ENCODE assay signal across 8 cellular contexts in genomic region chr9:131732636-131733340, GRCh38. TPM values are rescaled to one million over a fixed set of nuclear protein-coding genes. Genes with fewer than 3 reads are reported as not detected.
DNase-seq lines count a peak whose midpoint lies in the region; ATAC-seq, FAIRE-seq and TF ChIP-seq lines count a peak whose summit lies in the region.

No MANE protein-coding gene starts in this region.

- H2BK5ac ChIP-seq in mesenchymal stem cell (ENCODE audit: low read depth, low read length, poor library complexity, severe bottlenecking) = no peak overlapping the region

- no peak overlapping the region for H4K91ac ChIP-seq in mesenchymal stem cell (ENCODE audit: low read length)

- no peak overlapping the region for H2BK120ac ChIP-seq in mesenchymal stem cell (ENCODE audit: low read depth, low read length)

- WGBS in mesenchymal stem cell = 94% methylated on average over 12 of the region's 13 CpGs

- peaks cover 18% of the 10 kb centered on the region; the same call in 1 of the 2 replicates for H4K20me1 ChIP-seq in PC-3 (ENCODE audit: low read length)

- H3K36me3 ChIP-seq in PC-3 (ENCODE audit: low read depth, low read length) (no peaks in the 10 kb centered on the region), duodenal mucosa (ENCODE audit: control insufficient read depth in 1 of 2, insufficient read depth in 2 of 2, low read length in 2 of 2) (no peaks in the 10 kb centered on the region), mesenchymal stem cell (ENCODE audit: control insufficient read depth in 1 of 2, insufficient read depth in 2 of 2, low read depth in 1 of 2, low read length in 2 of 2) (peaks cover 0 to 4% of the 10 kb centered on the region in 2 experiments)

- ATAC-seq in PC-3 (no peak), GM21447 (IDR thresholded peaks at IDR 0.05; ENCODE audit: unreplicated experiment) (no peak)

- H3K27ac ChIP-seq in PC-3 (ENCODE audit: low read length) (peak overlapping the region; percentile 61), duodenal mucosa (ENCODE audit: low read depth, low read length) (peak overlapping the region; percentile 15), skin epidermis (peak overlapping the region in 20 of 21 experiments; percentile 34 to 90 (median 70)), mesenchymal stem cell (ENCODE audit: low read length, poor library complexity, severe bottlenecking) (no peak overlapping the region)

- POLR2A ChIA-PET in PC-3 (lab: Charles Lee; ENCODE audit: unreplicated experiment) = no interaction called here

- no peaks in the 10 kb centered on the region for H3K9me2 ChIP-seq in PC-3 (replicated peaks; ENCODE audit: low read length)

- peaks cover 13% of the 10 kb centered on the region for H3F3A ChIP-seq in PC-3 (ENCODE audit: low read length, unreplicated experiment)

- H3K4me2 ChIP-seq in PC-3 (ENCODE audit: low read length) (peak overlapping the region; percentile 56), mesenchymal stem cell (ENCODE audit: low read length, poor library complexity, severe bottlenecking) (no peak overlapping the region)

- DNase-seq in GM19239 (ENCODE audit: insufficient read length, low spot score) = no peak
- no peak for DNase-seq in PC-3
- no peak for DNase-seq in NCI-H1092 (lab: John Stamatoyannopoulos, UW)
- no peak for DNase-seq in AG20443 (ENCODE audit: low spot score)
- DNase-seq in mesenchymal stem cell = no peak

- no peak for TF ChIP-seq CTCF in PC-3 (conservative IDR thresholded peaks at IDR 0.05; ENCODE audit: low read depth, low read length)

- intact Hi-C loops in PC-3 (cut with micrococcal nuclease) = loop anchor here (1.0 to 5.0 kb wide), 2 partner anchors 54 to 75 kb away; no protein-coding TSS in a partner anchor

- no peak overlapping the region for H2BK15ac ChIP-seq in mesenchymal stem cell (ENCODE audit: low read depth, poor library complexity, severe bottlenecking)

- H2BK12ac ChIP-seq in mesenchymal stem cell (ENCODE audit: low read length in 2 of 2) = no peak overlapping the region

- CTCF ChIA-PET in PC-3 (lab: Charles Lee) = no interaction called here

- H3K27me3 ChIP-seq in PC-3 (ENCODE audit: low read length) (no peaks in the 10 kb centered on the region), duodenal mucosa (ENCODE audit: control insufficient read depth in 1 of 2, insufficient read depth in 2 of 2, low read length in 2 of 2) (no peaks in the 10 kb centered on the region), mesenchymal stem cell (ENCODE audit: control insufficient read depth in 1 of 2, insufficient read depth in 1 of 2, low read length in 2 of 2) (no peaks in the 10 kb centered on the region)

- BruUV-seq in PC-3 (replicated peaks; lab: Mats Ljungman, UMichigan) = no TSS peak

- H3K4me3 ChIP-seq in PC-3 (ENCODE audit: low read length) (no peak overlapping the region), duodenal mucosa (ENCODE audit: low read depth in 1 of 2, low read length in 2 of 2) (peak overlapping the region in 1 of 2 donors; percentile 35), skin epidermis (peak overlapping the region in 1 of 7 experiments; percentile 2), mesenchymal stem cell (ENCODE audit: insufficient read depth in 1 of 2, low read depth in 1 of 2, low read length in 2 of 2) (no peak overlapping the region)

- H3K9ac ChIP-seq in PC-3 (ENCODE audit: low read length) (no peak overlapping the region), duodenal mucosa (ENCODE audit: low read depth in 1 of 2, low read length in 2 of 2) (no peak overlapping the region), mesenchymal stem cell (ENCODE audit: low read length) (no peak overlapping the region)

- peak overlapping the region in 1 of 2 experiments; percentile 5 for H3K4ac ChIP-seq in mesenchymal stem cell (ENCODE audit: low read depth in 1 of 2, low read length in 2 of 2)

- H3K18ac ChIP-seq in mesenchymal stem cell (ENCODE audit: low read depth in 1 of 2, low read length in 2 of 2) = no peak overlapping the region

- no peak overlapping the region for H3K23ac ChIP-seq in mesenchymal stem cell (ENCODE audit: low read length in 2 of 2)

- peaks cover 55% of the 10 kb centered on the region for H3K4me1 ChIP-seq in PC-3 (ENCODE audit: insufficient read depth, low read length)
- H3K4me1 ChIP-seq in duodenal mucosa (ENCODE audit: control insufficient read depth in 1 of 2, insufficient read depth in 2 of 2, low read length in 2 of 2) = peaks cover 83 to 85% of the 10 kb centered on the region in 2 donors
- peaks cover 41% of the 10 kb centered on the region for H3K4me1 ChIP-seq in mesenchymal stem cell (ENCODE audit: control insufficient read depth, insufficient read depth, low read depth, low read length)

- no peak overlapping the region for H3K14ac ChIP-seq in mesenchymal stem cell (ENCODE audit: low read length in 2 of 2)

- no peak overlapping the region for H2AK5ac ChIP-seq in mesenchymal stem cell (ENCODE audit: low read length, severe bottlenecking)

- H4K8ac ChIP-seq in mesenchymal stem cell (ENCODE audit: low read length) = no peak overlapping the region

- H2AFZ ChIP-seq in PC-3 (ENCODE audit: low read length) (no peak overlapping the region), mesenchymal stem cell (ENCODE audit: low read depth, low read length) (no peak overlapping the region)

- H3K9me3 ChIP-seq in PC-3 (ENCODE audit: low read length) = no peaks in the 10 kb centered on the region
- H3K9me3 ChIP-seq in duodenal mucosa (ENCODE audit: control insufficient read depth in 1 of 2, low read length in 2 of 2) = no peaks in the 10 kb centered on the region
- no peaks in the 10 kb centered on the region for H3K9me3 ChIP-seq in mesenchymal stem cell (ENCODE audit: control insufficient read depth, low read length)

- peak; percentile 85 for FAIRE-seq in GM19239 (lab: Jason Lieb, UNC)

- H3K79me2 ChIP-seq in PC-3 (ENCODE audit: low read length) = peaks cover 73% of the 10 kb centered on the region

- peaks cover 27% of the 10 kb centered on the region for H3K79me1 ChIP-seq in mesenchymal stem cell (replicated peaks; ENCODE audit: low read length, poor library complexity, severe bottlenecking)

RNA-seq across cellular contexts. Expression of gene RAPGEF1, which starts 7.1 kb away (rescaled TPM):
- 25.2 and 38.0 TPM in 2 replicates for total RNA-seq in PC-3 (2014; rRNA removed)
- 27.5 TPM for polyA plus RNA-seq in mesenchymal stem cell (2013, experiment 1 of 2)
- 26.0 TPM for polyA plus RNA-seq in mesenchymal stem cell (2013, experiment 2 of 2)
